22 cellular contexts compared by ENCODE assay signal in genomic region chr4:77950204-77950603, GRCh38.
"Had no signal": no experiment of that assay in that cellular context is flagged by ENCODE, and none has a peak within 500 bp of the region (broad histone marks: within the 10 kb centered on the region; RNA-seq: fewer than 3 reads in every experiment).

No MANE protein-coding gene starts in this region.

- H3K27ac ChIP-seq: WERI-Rb-1 had no signal

- H3K4me3 ChIP-seq: MG63 had no signal

- DNase-seq: activated CD4-positive, alpha-beta memory T cell treated with anti-CD3 and anti-CD28 coated beads, Interleukin-2, amount 10 ng/mL, durations not matched to agents 7 days and 5 days; activated CD4-positive, alpha-beta T cell treated with anti-CD3 and anti-CD28 coated beads for 36 hours; activated CD4-positive, alpha-beta T cell treated with anti-CD3 and anti-CD28 coated beads, Interleukin-2, amount 50 U/mL, for 1 hour; activated gamma-delta T cell; activated naive CD4-positive, alpha-beta T cell treated with anti-CD3 and anti-CD28 coated beads for 36 hours; activated T-cell treated with anti-CD3 and anti-CD28 coated beads for 4 hours; activated T-cell treated with anti-CD3 and anti-CD28 coated beads, Interleukin-2, amount 50 U/mL, for 48 hours; amygdala; caudate nucleus; MG63; MV-4-11; NCI-H1092 treated with DMSO at 0.1 percent for 48 hours; NCI-H1417 treated with DMSO at 0.1 percent for 48 hours; NCI-H1694; NCI-H2029 treated with DMSO at 0.1 percent for 48 hours; NCI-H345; NCI-H510A; PC-3; SHP77; T-cell; WERI-Rb-1 had no signal

- H3K9me3 ChIP-seq: MG63 had no signal

- H3K27me3 ChIP-seq: MG63 had no signal

- ATAC-seq: activated CD4-positive, alpha-beta T cell treated with anti-CD3 and anti-CD28 coated beads for 36 hours; activated T-helper 17 cell treated with anti-CD3 and anti-CD28 coated beads, Interleukin-2, amount 50 U/mL, for 72 hours; PC-3; T-cell had no signal
